ENCODE assay signal across 27 cellular contexts in the genomic region with DNA sequence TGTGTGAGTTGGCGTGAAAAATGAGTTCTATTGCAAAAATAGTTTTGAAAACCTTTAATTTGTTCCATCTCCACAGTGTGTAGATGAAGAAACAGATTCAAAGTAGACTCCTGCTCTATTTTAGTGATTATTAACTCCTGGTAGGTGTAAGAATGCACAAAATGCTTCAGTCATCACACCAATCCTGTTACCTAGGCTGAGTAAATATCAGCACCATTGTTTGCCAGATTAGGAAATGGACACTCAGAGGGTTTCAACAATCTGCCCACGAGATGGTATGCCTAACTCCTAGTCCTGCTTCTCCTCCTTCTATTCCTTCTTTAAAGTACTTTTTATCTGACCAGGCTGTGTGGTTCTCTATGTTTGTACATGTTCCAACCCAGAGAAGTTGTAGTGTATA.
DNase-seq lines count a peak whose midpoint lies in the region.
"Had no signal": no experiment of that assay in that cellular context is flagged by ENCODE, and none has a peak within 500 bp of the region (broad histone marks: within the 10 kb centered on the region; RNA-seq: fewer than 3 reads in every experiment).

No MANE protein-coding gene starts in this region.

- no peaks in the 10 kb centered on the region for H3K36me3 ChIP-seq in Karpas-422 (ENCODE audit: insufficient read depth, low read length)
- H3K36me3 ChIP-seq: right atrium auricular region had no signal

- intact Hi-C loops in activated T-helper 2 cell treated with anti-CD3 and anti-CD28 coated beads, Interferon-gamma antibody, Interleukin-2, Interleukin-4, amounts not matched to agents 10 μg/mL and 5 μg/mL and 100 μg/mL, durations not matched to agents 14 hours and 24 hours and 36 hours (cut with micrococcal nuclease) = no loop called here

- peaks cover 31% of the 10 kb centered on the region for H3K4me1 Mint-ChIP-seq in activated T-helper 2 cell treated with anti-CD3 and anti-CD28 coated beads, Interferon-gamma antibody, Interleukin-2, Interleukin-4, amounts not matched to agents 10 μg/mL and 5 μg/mL and 100 μg/mL, durations not matched to agents 14 hours and 24 hours and 36 hours (ENCODE audit: low read depth)
- H3K4me1 Mint-ChIP-seq: activated B cell treated with CpG ODN at 0.5 μM for 24 hours; CD4-positive, CD25-positive, alpha-beta regulatory T cell had no signal

- no peaks in the 10 kb centered on the region for H3K4me1 ChIP-seq in Karpas-422 (ENCODE audit: low read length)
- H3K4me1 ChIP-seq: A549, right atrium auricular region, testis had no signal

- H3K27ac Mint-ChIP-seq in activated T-helper 2 cell treated with anti-CD3 and anti-CD28 coated beads, Interferon-gamma antibody, Interleukin-2, Interleukin-4, amounts not matched to agents 10 μg/mL and 5 μg/mL and 100 μg/mL, durations not matched to agents 14 hours and 24 hours and 36 hours = peak overlapping the region; percentile 73
- H3K27ac Mint-ChIP-seq: activated B cell treated with CpG ODN at 0.5 μM for 24 hours; CD4-positive, CD25-positive, alpha-beta regulatory T cell; mesothelial cell of epicardium had no signal

- no peak overlapping the region for H3K9ac ChIP-seq in Karpas-422 (ENCODE audit: low read length)
- H3K9ac ChIP-seq: SK-N-SH had no signal

- no peaks in the 10 kb centered on the region for H3K9me3 ChIP-seq in Karpas-422 (ENCODE audit: low read length)
- H3K9me3 ChIP-seq: A549, right atrium auricular region, SK-N-SH, testis had no signal

- H3K79me2 ChIP-seq in Karpas-422 (ENCODE audit: low read length) = no peaks in the 10 kb centered on the region

- H3K4me3 ChIP-seq in Karpas-422 (ENCODE audit: low read length) = no peak overlapping the region
- H3K4me3 ChIP-seq: A549, K562, right atrium auricular region, testis had no signal

- DNase-seq in NCI-H748 (lab: John Stamatoyannopoulos, UW; ENCODE audit: unreplicated experiment) (peak; percentile 8), NCI-H748 treated with DMSO at 0.1 percent for 48 hours (lab: John Stamatoyannopoulos, UW) (no peak), DMS153 treated with DMSO at 0.1 percent for 48 hours (lab: John Stamatoyannopoulos, UW; ENCODE audit: unreplicated experiment) (peak; percentile 18), kidney tubule cell (ENCODE audit: low spot score) (peak; percentile 7), NCI-H1048 (lab: John Stamatoyannopoulos, UW) (no peak), Karpas-422 (no peak)
- DNase-seq in activated T-helper 2 cell treated with anti-CD3 and anti-CD28 coated beads, Interferon-gamma antibody, Interleukin-2, Interleukin-4, amounts not matched to agents 10 μg/mL and 5 μg/mL and 100 μg/mL, durations not matched to agents 14 hours and 24 hours and 36 hours (ENCODE audit: low spot score) = no peak
- no peak for DNase-seq in NK-92 treated with Interleukin-12 subunit alpha and Interleukin-12 subunit beta, amount 100 ng/mL, for 24 hours (lab: John Stamatoyannopoulos, UW)
- DNase-seq: activated B cell treated with CpG ODN at 0.5 μM for 24 hours; activated effector memory CD4-positive, alpha-beta T cell treated with Interleukin-2 at 50 U/mL for 16 hours; AML-193; Calu3; CD4-positive, CD25-positive, alpha-beta regulatory T cell; central memory CD4-positive, alpha-beta T cell; cortex of kidney; glutamatergic neuron; NCI-H1105 treated with DMSO at 0.1 percent for 48 hours; NCI-H1930; NCI-H446; SK-N-SH; small intestine; stimulated activated naive CD4-positive, alpha-beta T cell treated with Interleukin-2 at 50 U/mL for 16 hours; testis had no signal

- H3K27me3 Mint-ChIP-seq in activated T-helper 2 cell treated with anti-CD3 and anti-CD28 coated beads, Interferon-gamma antibody, Interleukin-2, Interleukin-4, amounts not matched to agents 10 μg/mL and 5 μg/mL and 100 μg/mL, durations not matched to agents 14 hours and 24 hours and 36 hours (ENCODE audit: low read depth) = no peaks in the 10 kb centered on the region
- H3K27me3 Mint-ChIP-seq: CD4-positive, CD25-positive, alpha-beta regulatory T cell had no signal

- H2AFZ ChIP-seq in Karpas-422 (ENCODE audit: low read length) = no peak overlapping the region

- no peak overlapping the region for H3K4me3 Mint-ChIP-seq in activated T-helper 2 cell treated with anti-CD3 and anti-CD28 coated beads, Interferon-gamma antibody, Interleukin-2, Interleukin-4, amounts not matched to agents 10 μg/mL and 5 μg/mL and 100 μg/mL, durations not matched to agents 14 hours and 24 hours and 36 hours (ENCODE audit: low read depth)
- H3K4me3 Mint-ChIP-seq: activated B cell treated with CpG ODN at 0.5 μM for 24 hours; CD4-positive, CD25-positive, alpha-beta regulatory T cell; mesothelial cell of epicardium had no signal

- no peak overlapping the region for H3K27ac ChIP-seq in Karpas-422 (ENCODE audit: low read length)
- H3K27ac ChIP-seq: A549, right atrium auricular region, testis had no signal

- no peak overlapping the region for H3K4me2 ChIP-seq in Karpas-422 (ENCODE audit: low read depth, low read length, poor library complexity, severe bottlenecking)
- H3K4me2 ChIP-seq: A549, SK-N-SH had no signal

- no peaks in the 10 kb centered on the region for H4K20me1 ChIP-seq in Karpas-422 (ENCODE audit: insufficient read depth, low read depth, low read length)

- no peaks in the 10 kb centered on the region for H3K9me2 ChIP-seq in Karpas-422 (replicated peaks; ENCODE audit: insufficient read depth, low read length)
- H3K9me2 ChIP-seq: SK-N-SH had no signal

- H3K9me3 Mint-ChIP-seq in activated T-helper 2 cell treated with anti-CD3 and anti-CD28 coated beads, Interferon-gamma antibody, Interleukin-2, Interleukin-4, amounts not matched to agents 10 μg/mL and 5 μg/mL and 100 μg/mL, durations not matched to agents 14 hours and 24 hours and 36 hours = peaks cover 22% of the 10 kb centered on the region
- H3K9me3 Mint-ChIP-seq: activated B cell treated with CpG ODN at 0.5 μM for 24 hours; CD4-positive, CD25-positive, alpha-beta regulatory T cell had no signal

- peaks cover 57% of the 10 kb centered on the region for H3K36me3 Mint-ChIP-seq in activated T-helper 2 cell treated with anti-CD3 and anti-CD28 coated beads, Interferon-gamma antibody, Interleukin-2, Interleukin-4, amounts not matched to agents 10 μg/mL and 5 μg/mL and 100 μg/mL, durations not matched to agents 14 hours and 24 hours and 36 hours (ENCODE audit: low read depth)
- H3K36me3 Mint-ChIP-seq: CD4-positive, CD25-positive, alpha-beta regulatory T cell; mesothelial cell of epicardium had no signal

- H3K27me3 ChIP-seq in Karpas-422 (ENCODE audit: low read length) = no peaks in the 10 kb centered on the region
- H3K27me3 ChIP-seq: right atrium auricular region, testis had no signal

Comparison
In these comparisons a context has a peak if more than half of its experiments do, and no peak if none do; other contexts are left out.
1. DNase-seq: peak in NCI-H748 (single experiment), DMS153 treated with DMSO at 0.1 percent for 48 hours (single experiment) and kidney tubule cell (single experiment); none in NCI-H748 treated with DMSO at 0.1 percent for 48 hours (single experiment), activated T-helper 2 cell treated with anti-CD3 and anti-CD28 coated beads, Interferon-gamma antibody, Interleukin-2, Interleukin-4, amounts not matched to agents 10 μg/mL and 5 μg/mL and 100 μg/mL, durations not matched to agents 14 hours and 24 hours and 36 hours (single experiment), NCI-H1048 (single experiment), Karpas-422 (single experiment) and NK-92 treated with Interleukin-12 subunit alpha and Interleukin-12 subunit beta, amount 100 ng/mL, for 24 hours (single experiment).